6 cellular contexts compared by ENCODE assay signal in genomic region chr13:32351042-32351441, GRCh38. TPM values are rescaled to one million over a fixed set of nuclear protein-coding genes. Genes with fewer than 3 reads are reported as not detected.
"Had no signal": no experiment of that assay in that cellular context is flagged by ENCODE, and none has a peak within 500 bp of the region (broad histone marks: within the 10 kb centered on the region; RNA-seq: fewer than 3 reads in every experiment).

No MANE protein-coding gene starts in this region.

RNA-seq across cellular contexts. Expression of gene ZAR1L, which starts 35.9 kb away (rescaled TPM):
- total RNA-seq: GM23248, H4, H7, HFFc6, HT1080, IMR-90 had no signal
- polyA plus RNA-seq: GM23248, IMR-90 had no signal
